In the genomic region with DNA sequence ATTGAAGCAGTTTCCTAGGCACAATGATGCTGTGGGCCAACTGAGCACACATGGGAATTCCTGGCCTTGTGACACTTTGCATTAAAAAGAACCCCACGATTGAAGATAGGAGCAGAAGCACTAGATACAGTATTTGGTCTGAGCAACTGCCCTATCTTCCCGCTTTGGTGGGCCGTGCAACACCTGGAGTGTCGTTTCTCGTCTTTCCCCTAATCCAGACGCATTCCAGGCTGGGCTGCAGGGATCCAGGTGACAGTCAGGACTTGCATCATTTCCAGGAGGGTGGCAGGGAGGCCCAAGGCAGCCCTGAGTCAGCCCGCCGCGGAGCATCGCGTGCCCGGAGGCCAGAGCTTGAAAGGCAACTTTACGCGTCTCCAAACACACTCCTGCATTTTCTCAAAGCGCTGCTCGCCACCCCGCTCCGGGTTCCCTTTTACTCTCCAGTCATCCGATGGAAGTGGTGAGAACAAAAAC, we compare ENCODE assay signal across 1 cellular context.
TF ChIP-seq lines count a peak whose summit lies in the region.

No MANE protein-coding gene starts in this region.

TF ChIP-seq in SK-N-SH treated with all-trans-retinoic acid at 6 μM for 48 hours, 23 proteins besides CTCF, POLR2A, EP300 and RAD21 (continued from another document):
- TF ChIP-seq, protein P1, sequence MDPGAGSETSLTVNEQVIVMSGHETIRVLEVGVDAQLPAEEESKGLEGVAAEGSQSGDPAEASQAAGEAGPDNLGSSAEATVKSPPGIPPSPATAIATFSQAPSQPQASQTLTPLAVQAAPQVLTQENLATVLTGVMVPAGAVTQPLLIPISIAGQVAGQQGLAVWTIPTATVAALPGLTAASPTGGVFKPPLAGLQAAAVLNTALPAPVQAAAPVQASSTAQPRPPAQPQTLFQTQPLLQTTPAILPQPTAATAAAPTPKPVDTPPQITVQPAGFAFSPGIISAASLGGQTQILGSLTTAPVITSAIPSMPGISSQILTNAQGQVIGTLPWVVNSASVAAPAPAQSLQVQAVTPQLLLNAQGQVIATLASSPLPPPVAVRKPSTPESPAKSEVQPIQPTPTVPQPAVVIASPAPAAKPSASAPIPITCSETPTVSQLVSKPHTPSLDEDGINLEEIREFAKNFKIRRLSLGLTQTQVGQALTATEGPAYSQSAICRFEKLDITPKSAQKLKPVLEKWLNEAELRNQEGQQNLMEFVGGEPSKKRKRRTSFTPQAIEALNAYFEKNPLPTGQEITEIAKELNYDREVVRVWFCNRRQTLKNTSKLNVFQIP (CRISPR knock-in tag; IDR thresholded peaks at IDR 0.05; ENCODE audit: borderline replicate concordance, low read depth) = no peak
- TF ChIP-seq ARNTL (CRISPR knock-in tag; IDR thresholded peaks at IDR 0.05; ENCODE audit: borderline replicate concordance, low read depth) = no peak
